In genomic region chr11:101126551-101127347, GRCh38 we compare ENCODE assay signal across 9 cellular contexts. TPM values are rescaled to one million over a fixed set of nuclear protein-coding genes. Genes with fewer than 3 reads are reported as not detected.
DNase-seq lines count a peak whose midpoint lies in the region; ATAC-seq and TF ChIP-seq lines count a peak whose summit lies in the region.
"Had no signal": no experiment of that assay in that cellular context is flagged by ENCODE, and none has a peak within 500 bp of the region (broad histone marks: within the 10 kb centered on the region; RNA-seq: fewer than 3 reads in every experiment).

No MANE protein-coding gene starts in this region.

- H3K27ac ChIP-seq in WERI-Rb-1 = no peak overlapping the region

- no peak for TF ChIP-seq CTCF in WERI-Rb-1 (IDR thresholded peaks at IDR 0.05; ENCODE audit: low read depth, low read length)
- no peak for TF ChIP-seq CTCF in progenitor cell of endocrine pancreas (IDR thresholded peaks at IDR 0.05; ENCODE audit: unreplicated experiment)

- H3K4me3 ChIP-seq in WERI-Rb-1 (ENCODE audit: low read depth, low read length) = peak overlapping the region; percentile 39

- peak overlapping the region; percentile 68 for H3K4me3 Mint-ChIP-seq in progenitor cell of endocrine pancreas (ENCODE audit: low read depth)

- peaks cover 6% of the 10 kb centered on the region for H3K4me1 Mint-ChIP-seq in progenitor cell of endocrine pancreas (ENCODE audit: low read depth)

- H3K9me3 Mint-ChIP-seq in progenitor cell of endocrine pancreas (ENCODE audit: low read depth) = no peaks in the 10 kb centered on the region

- no peaks in the 10 kb centered on the region for H3K36me3 ChIP-seq in WERI-Rb-1

- H3K9me3 ChIP-seq in WERI-Rb-1 (ENCODE audit: severe bottlenecking) = no peaks in the 10 kb centered on the region

- intact Hi-C loops in left ventricle myocardium superior (cut with micrococcal nuclease) = loop anchor here (10.0 kb wide), 1 partner anchor 92 kb away; no protein-coding TSS in a partner anchor

- ATAC-seq in left ventricle myocardium superior = peak; percentile 41
- no peak for ATAC-seq in GM19452 (IDR thresholded peaks at IDR 0.05; ENCODE audit: unreplicated experiment)
- no peak for ATAC-seq in GM19463 (IDR thresholded peaks at IDR 0.05; ENCODE audit: unreplicated experiment)

- no peaks in the 10 kb centered on the region for H3K36me3 Mint-ChIP-seq in progenitor cell of endocrine pancreas (ENCODE audit: insufficient read depth)

- peak; percentile 10 for DNase-seq in ELR (ENCODE audit: low read depth)
- DNase-seq in WERI-Rb-1 = no peak
- DNase-seq in left ventricle myocardium superior = peak; percentile 69
- no peak for DNase-seq in progenitor cell of endocrine pancreas (ENCODE audit: low spot score, unreplicated experiment)
- no peak for DNase-seq in COR-L47 (lab: John Stamatoyannopoulos, UW)
- DNase-seq in DMS153 treated with DMSO at 0.1 percent for 48 hours (lab: John Stamatoyannopoulos, UW; ENCODE audit: unreplicated experiment) = no peak
- DNase-seq: activated CD4-positive, alpha-beta T cell treated with anti-CD3 and anti-CD28 coated beads for 1 hour had no signal

- H3K27me3 Mint-ChIP-seq in progenitor cell of endocrine pancreas = peaks cover 81% of the 10 kb centered on the region

- peak overlapping the region; percentile 31 for H3K27ac Mint-ChIP-seq in progenitor cell of endocrine pancreas

- peaks cover 60% of the 10 kb centered on the region for H3K27me3 ChIP-seq in WERI-Rb-1 (ENCODE audit: insufficient read depth, low read depth, severe bottlenecking)

RNA-seq across cellular contexts. Expression of gene PGR, which starts 2.9 kb away (rescaled TPM):
- total RNA-seq in left ventricle myocardium superior (8.2 TPM), progenitor cell of endocrine pancreas (not detected in 2 replicates)

Comparison
In these comparisons a context has a peak if more than half of its experiments do, and no peak if none do; other contexts are left out.
1. DNase-seq: peak in ELR (single experiment) and left ventricle myocardium superior (single experiment); none in WERI-Rb-1 (single experiment), progenitor cell of endocrine pancreas (single experiment), COR-L47 (single experiment) and DMS153 treated with DMSO at 0.1 percent for 48 hours (single experiment).